Comparison of ENCODE assay signal across 12 cellular contexts in genomic region chr22:21727159-21727558, GRCh38. TPM values are rescaled to one million over a fixed set of nuclear protein-coding genes. Genes with fewer than 3 reads are reported as not detected.
A peak's percentile ranks its signal among the peaks of the same experiment; 100 is the strongest.
DNase-seq lines count a peak whose midpoint lies in the region; ATAC-seq, FAIRE-seq and TF ChIP-seq lines count a peak whose summit lies in the region.
"Had no signal": no experiment of that assay in that cellular context is flagged by ENCODE, and none has a peak within 500 bp of the region (broad histone marks: within the 10 kb centered on the region; RNA-seq: fewer than 3 reads in every experiment).

No MANE protein-coding gene starts in this region.

- no peak overlapping the region for H2AFZ ChIP-seq in OCI-LY3 (ENCODE audit: low read depth, low read length)
- H2AFZ ChIP-seq in neuronal stem cell (ENCODE audit: low read length): no peak overlapping the region

- peak overlapping the region in 2 of 11 experiments; percentile 41 to 42; a peak in 2 of 22 replicates for H3K9ac ChIP-seq in BLaER1 treated with 17β-estradiol and CSF1 and Interleukin-3, amounts not matched to agents 10 nM and 100 nM
- H3K9ac ChIP-seq in OCI-LY3 (ENCODE audit: low read length) (no peak overlapping the region), neuronal stem cell (ENCODE audit: low read depth, low read length, poor library complexity) (peak overlapping the region; percentile 32)

- H3K27me3 ChIP-seq in BLaER1 treated with 17β-estradiol and CSF1 and Interleukin-3, amounts not matched to agents 10 nM and 100 nM: no peaks in the 10 kb centered on the region
- no peaks in the 10 kb centered on the region for H3K27me3 ChIP-seq in OCI-LY3 (ENCODE audit: low read depth, low read length)
- H3K27me3 ChIP-seq in bronchial epithelial cell (ENCODE audit: control insufficient read depth, insufficient read depth, low read length): no peaks in the 10 kb centered on the region
- no peaks in the 10 kb centered on the region for H3K27me3 ChIP-seq in neuronal stem cell (ENCODE audit: control insufficient read depth in 3 of 3, insufficient read depth in 3 of 3, low read depth in 1 of 3, low read length in 3 of 3)

- H3K14ac ChIP-seq in neuronal stem cell (ENCODE audit: low read length): no peak overlapping the region

- no peaks in the 10 kb centered on the region for H3K79me2 ChIP-seq in OCI-LY3 (ENCODE audit: low read length)

- no peak for DNase-seq in bronchial epithelial cell (ENCODE audit: low read depth)
- no peak for DNase-seq in neuronal stem cell (ENCODE audit: low spot score)
- no peak for DNase-seq in NCI-H748 treated with DMSO at 0.1 percent for 48 hours (lab: John Stamatoyannopoulos, UW)
- DNase-seq in OCI-M1 (lab: John Stamatoyannopoulos, UW): no peak
- DNase-seq in NCI-H1694 treated with DMSO at 0.1 percent for 48 hours (lab: John Stamatoyannopoulos, UW): no peak
- DNase-seq: Calu3, DMS 273 treated with DMSO at 0.1 percent for 48 hours, HFFc6 had no signal

- H2BK5ac ChIP-seq in neuronal stem cell (ENCODE audit: low read length): no peak overlapping the region

- H3K4me2 ChIP-seq in BLaER1 treated with 17β-estradiol and CSF1 and Interleukin-3, amounts not matched to agents 10 nM and 100 nM: peak overlapping the region; percentile 8 to 81 (median 65); a peak in 20 of 22 replicates
- H3K4me2 ChIP-seq in OCI-LY3 (ENCODE audit: low read length) (peak overlapping the region; percentile 7), neuronal stem cell (ENCODE audit: insufficient read depth, low read length, poor library complexity, severe bottlenecking) (no peak overlapping the region)

- no peaks in the 10 kb centered on the region for H3K9me3 ChIP-seq in BLaER1 treated with 17β-estradiol and CSF1 and Interleukin-3, amounts not matched to agents 10 nM and 100 nM (replicated peaks in 1 of 11)
- H3K9me3 ChIP-seq in OCI-LY3 (ENCODE audit: insufficient read depth, low read length): no peaks in the 10 kb centered on the region
- no peaks in the 10 kb centered on the region for H3K9me3 ChIP-seq in neuronal stem cell (replicated peaks in 1 of 2; ENCODE audit: control insufficient read depth in 2 of 2, insufficient read depth in 1 of 2, low read depth in 1 of 2, low read length in 2 of 2)

- H3K4ac ChIP-seq in neuronal stem cell (ENCODE audit: low read length): no peak overlapping the region

- no peak overlapping the region for H2BK12ac ChIP-seq in neuronal stem cell (ENCODE audit: low read length)

- peak overlapping the region in 2 of 11 experiments; percentile 0 to 37; a peak in 1 of 22 replicates for H3K27ac ChIP-seq in BLaER1 treated with 17β-estradiol and CSF1 and Interleukin-3, amounts not matched to agents 10 nM and 100 nM
- H3K27ac ChIP-seq in OCI-LY3 (ENCODE audit: low read length): no peak overlapping the region
- H3K27ac ChIP-seq in neuronal stem cell (replicated peaks; ENCODE audit: low read length): no peak overlapping the region

- H3K4me3 ChIP-seq in BLaER1 treated with 17β-estradiol and CSF1 and Interleukin-3, amounts not matched to agents 10 nM and 100 nM: no peak overlapping the region
- H3K4me3 ChIP-seq in OCI-LY3 (ENCODE audit: low read length): no peak overlapping the region
- H3K4me3 ChIP-seq in bronchial epithelial cell (ENCODE audit: low read depth, low read length): no peak overlapping the region
- H3K4me3 ChIP-seq in neuronal stem cell (ENCODE audit: low read length in 2 of 2): no peak overlapping the region

- no peak overlapping the region for H4K91ac ChIP-seq in neuronal stem cell (ENCODE audit: low read depth, low read length, poor library complexity)

- H3K4me1 ChIP-seq in BLaER1 treated with 17β-estradiol and CSF1 and Interleukin-3, amounts not matched to agents 10 nM and 100 nM: peaks cover 8 to 83% (median 69%) of the 10 kb centered on the region in 10 experiments; a peak in 18 of 20 replicates
- H3K4me1 ChIP-seq in OCI-LY3 (ENCODE audit: low read length) (peaks cover 12% of the 10 kb centered on the region), neuronal stem cell (ENCODE audit: control insufficient read depth in 2 of 2, insufficient read depth in 1 of 2, low read depth in 1 of 2, low read length in 2 of 2) (peaks cover 6 to 7% of the 10 kb centered on the region in 2 donors)

- no peak for ATAC-seq in HG03045 (IDR thresholded peaks at IDR 0.05; ENCODE audit: unreplicated experiment)

- H4K20me1 ChIP-seq in BLaER1 treated with 17β-estradiol and CSF1 and Interleukin-3, amounts not matched to agents 10 nM and 100 nM: peaks cover 0 to 41% (median 23%) of the 10 kb centered on the region in 11 experiments; a peak in 14 of 22 replicates
- H4K20me1 ChIP-seq in OCI-LY3 (ENCODE audit: insufficient read depth, low read length): no peaks in the 10 kb centered on the region

- peak overlapping the region; percentile 83 for H3K23ac ChIP-seq in neuronal stem cell (ENCODE audit: low read depth, low read length, poor library complexity)

- FAIRE-seq in bronchial epithelial cell (lab: Jason Lieb, UNC): peak; percentile 73
- FAIRE-seq: A204.1 had no signal

- TF ChIP-seq CTCF in OCI-LY3 (IDR thresholded peaks at IDR 0.05; ENCODE audit: low read depth, low read length): no peak
- TF ChIP-seq CTCF in bronchial epithelial cell (IDR thresholded peaks at IDR 0.05; ENCODE audit: insufficient read depth, low read length, severe bottlenecking): no peak

- H2AK5ac ChIP-seq in neuronal stem cell (ENCODE audit: low read depth, low read length): no peak overlapping the region

- H4K8ac ChIP-seq in neuronal stem cell (ENCODE audit: low read depth, low read length): peak overlapping the region; percentile 87

- WGBS in neuronal stem cell (ENCODE audit: extremely low coverage in 2 of 2, insufficient read length in 2 of 2, insufficient replicate concordance in 1 of 2), 2 donors: no CpG with 5 or more reads among the region's 4 CpGs

- peaks cover 13% of the 10 kb centered on the region for H3K79me1 ChIP-seq in neuronal stem cell (ENCODE audit: low read depth, low read length)

- H3K36me3 ChIP-seq in BLaER1 treated with 17β-estradiol and CSF1 and Interleukin-3, amounts not matched to agents 10 nM and 100 nM: peaks cover 0 to 63% (median 40%) of the 10 kb centered on the region in 11 experiments; a peak in 13 of 22 replicates
- H3K36me3 ChIP-seq in OCI-LY3 (replicated peaks; ENCODE audit: low read depth, low read length) (no peaks in the 10 kb centered on the region), bronchial epithelial cell (ENCODE audit: control insufficient read depth, insufficient read depth, low read length) (no peaks in the 10 kb centered on the region), neuronal stem cell (replicated peaks in 1 of 2; ENCODE audit: control insufficient read depth in 2 of 2, insufficient read depth in 2 of 2, low read length in 2 of 2) (peaks cover 1 to 52% of the 10 kb centered on the region in 2 donors)

- no peak overlapping the region for H2BK15ac ChIP-seq in neuronal stem cell (ENCODE audit: low read length)

- no peak overlapping the region for H3K18ac ChIP-seq in neuronal stem cell (ENCODE audit: low read length)

- no peak overlapping the region for H2BK120ac ChIP-seq in neuronal stem cell (ENCODE audit: low read depth, low read length)

RNA-seq across cellular contexts. Expression of gene YPEL1, which starts 8.4 kb away (rescaled TPM):
- total RNA-seq in bronchial epithelial cell: 0.13 and 0.26 TPM in 2 replicates
- polyA plus RNA-seq in neuronal stem cell (2013, experiment 1 of 2): 27.0 TPM
- 27.1 TPM for polyA plus RNA-seq in neuronal stem cell (2013, experiment 2 of 2)
